20 cellular contexts compared by ENCODE assay signal in genomic region chr11:119011476-119011875, GRCh38. TPM values are rescaled to one million over a fixed set of nuclear protein-coding genes. Genes with fewer than 3 reads are reported as not detected.
"Had no signal": no experiment of that assay in that cellular context is flagged by ENCODE, and none has a peak within 500 bp of the region (broad histone marks: within the 10 kb centered on the region; RNA-seq: fewer than 3 reads in every experiment).

No MANE protein-coding gene starts in this region.

- H3K27me3 Mint-ChIP-seq: progenitor cell of endocrine pancreas had no signal

- ATAC-seq: upper lobe of right lung had no signal

- H3K27ac ChIP-seq: adrenal gland, cardiac muscle cell, dorsolateral prefrontal cortex, esophagus muscularis mucosa, hepatocyte, left ventricle myocardium inferior, thoracic aorta, upper lobe of right lung had no signal

- H3K4me3 ChIP-seq: adrenal gland, cardiac muscle cell, dorsolateral prefrontal cortex, esophagus muscularis mucosa, hepatocyte, left ventricle myocardium inferior, smooth muscle cell, thoracic aorta, upper lobe of right lung had no signal

- H3K4me3 Mint-ChIP-seq: activated T-helper 1 cell treated with anti-CD3 and anti-CD28 coated beads, Interleukin-12 subunit alpha, Interleukin-12 subunit beta, Interleukin-2, Interleukin-4 antibody, amounts not matched to agents 30 ng/mL and 10 ng/mL and 1 ng/mL, durations not matched to agents 14 hours and 24 hours and 36 hours; nephron had no signal

- H3K27me3 ChIP-seq: adrenal gland, cardiac muscle cell, dorsolateral prefrontal cortex, esophagus muscularis mucosa, hepatocyte, upper lobe of right lung had no signal

- DNase-seq: activated CD4-positive, alpha-beta T cell treated with anti-CD3 and anti-CD28 coated beads for 1 hour; activated CD4-positive, alpha-beta T cell treated with anti-CD3 and anti-CD28 coated beads, Interleukin-2, amount 50 U/mL, for 4 hours; adrenal gland; dorsolateral prefrontal cortex; islet precursor cell; left ventricle myocardium inferior; mesenchymal stem cell; occipital lobe; right cardiac atrium; T-helper 1 cell; T1000; upper lobe of right lung had no signal

- H3K4me1 Mint-ChIP-seq: nephron had no signal

- H3K9me3 ChIP-seq: adrenal gland, esophagus muscularis mucosa, left ventricle myocardium inferior, thoracic aorta, upper lobe of right lung had no signal

- H3K27ac Mint-ChIP-seq: activated T-helper 1 cell treated with anti-CD3 and anti-CD28 coated beads, Interleukin-12 subunit alpha, Interleukin-12 subunit beta, Interleukin-2, Interleukin-4 antibody, amounts not matched to agents 30 ng/mL and 10 ng/mL and 1 ng/mL, durations not matched to agents 14 hours and 24 hours and 36 hours; nephron had no signal

- H3K9me3 Mint-ChIP-seq: activated T-helper 1 cell treated with anti-CD3 and anti-CD28 coated beads, Interleukin-12 subunit alpha, Interleukin-12 subunit beta, Interleukin-2, Interleukin-4 antibody, amounts not matched to agents 30 ng/mL and 10 ng/mL and 1 ng/mL, durations not matched to agents 14 hours and 24 hours and 36 hours; nephron had no signal

RNA-seq across cellular contexts. Expression of gene FOXR1, which starts 39.9 kb away (rescaled TPM):
- total RNA-seq: activated T-helper 1 cell treated with anti-CD3 and anti-CD28 coated beads, Interleukin-12 subunit alpha, Interleukin-12 subunit beta, Interleukin-2, Interleukin-4 antibody, amounts not matched to agents 30 ng/mL and 10 ng/mL and 1 ng/mL, durations not matched to agents 14 hours and 24 hours and 36 hours; adrenal gland; esophagus muscularis mucosa; hepatocyte; left ventricle myocardium inferior; progenitor cell of endocrine pancreas; right cardiac atrium; smooth muscle cell; thoracic aorta; upper lobe of right lung had no signal
- polyA plus RNA-seq: adrenal gland, cardiac muscle cell, hepatocyte, right cardiac atrium, smooth muscle cell had no signal
